In the genomic region with DNA sequence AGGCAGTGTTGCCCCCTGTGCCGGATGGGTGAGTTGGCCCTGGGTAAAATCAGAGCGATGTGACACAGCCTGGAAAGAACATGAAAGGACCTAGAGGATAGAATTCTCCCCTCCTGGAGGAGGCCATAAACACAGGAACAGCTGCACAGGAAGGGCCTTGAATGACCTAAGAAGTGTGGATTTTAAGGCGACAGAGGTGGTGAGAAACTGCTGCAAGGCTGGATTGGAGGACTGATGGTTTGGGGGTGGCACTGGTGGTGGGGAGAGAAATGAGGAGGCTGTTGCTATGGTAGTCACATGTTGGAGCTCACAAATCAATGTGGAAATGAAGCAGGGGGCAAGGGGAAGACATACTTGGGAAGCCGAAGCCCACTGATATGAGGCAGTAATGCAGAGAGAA, we compare ENCODE assay signal across 1 cellular context.
TF ChIP-seq lines count a peak whose summit lies in the region.

No MANE protein-coding gene starts in this region.

TF ChIP-seq in K562, 482 proteins besides CTCF, POLR2A, EP300 and RAD21 (continued from another document and continues in another):
- TF ChIP-seq, protein P1, sequence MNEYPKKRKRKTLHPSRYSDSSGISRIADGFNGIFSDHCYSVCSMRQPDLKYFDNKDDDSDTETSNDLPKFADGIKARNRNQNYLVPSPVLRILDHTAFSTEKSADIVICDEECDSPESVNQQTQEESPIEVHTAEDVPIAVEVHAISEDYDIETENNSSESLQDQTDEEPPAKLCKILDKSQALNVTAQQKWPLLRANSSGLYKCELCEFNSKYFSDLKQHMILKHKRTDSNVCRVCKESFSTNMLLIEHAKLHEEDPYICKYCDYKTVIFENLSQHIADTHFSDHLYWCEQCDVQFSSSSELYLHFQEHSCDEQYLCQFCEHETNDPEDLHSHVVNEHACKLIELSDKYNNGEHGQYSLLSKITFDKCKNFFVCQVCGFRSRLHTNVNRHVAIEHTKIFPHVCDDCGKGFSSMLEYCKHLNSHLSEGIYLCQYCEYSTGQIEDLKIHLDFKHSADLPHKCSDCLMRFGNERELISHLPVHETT (CRISPR knock-in tag; conservative IDR thresholded peaks at IDR 0.05 in 1 of 2, IDR thresholded peaks at IDR 0.05 in 1 of 2), result no peak
- TF ChIP-seq TCF7L2 (IDR thresholded peaks at IDR 0.05; ENCODE audit: low read depth, low read length) (no peak), TRIM28 (IDR thresholded peaks at IDR 0.05) (no peak), POU5F1 (IDR thresholded peaks at IDR 0.05; ENCODE audit: borderline replicate concordance, low read depth, low read length, partially characterized antibody) (no peak), TAL1 (IDR thresholded peaks at IDR 0.05) (no peak), CBX8 (IDR thresholded peaks at IDR 0.05; ENCODE audit: borderline replicate concordance, extremely low read depth, low read depth, low read length, poor library complexity, severe bottlenecking) (no peak), CTBP1 (IDR thresholded peaks at IDR 0.05; ENCODE audit: borderline replicate concordance) (no peak), SIRT6 (IDR thresholded peaks at IDR 0.05; ENCODE audit: low read depth, low read length) (no peak), TAF7 (tag; IDR thresholded peaks at IDR 0.05) (no peak), POLR2AphosphoS2 (IDR thresholded peaks at IDR 0.05; ENCODE audit: low read length) (no peak), ZNF445 (CRISPR knock-in tag; IDR thresholded peaks at IDR 0.05; ENCODE audit: low read depth) (no peak), MCM3 (IDR thresholded peaks at IDR 0.05) (no peak), MBD2 (IDR thresholded peaks at IDR 0.05; ENCODE audit: borderline replicate concordance, low read depth) (no peak), ZNF76 (CRISPR knock-in tag; IDR thresholded peaks at IDR 0.05; ENCODE audit: borderline replicate concordance) (no peak), FOSL1 (tag; conservative IDR thresholded peaks at IDR 0.05) (no peak), FOXJ2 (tag; IDR thresholded peaks at IDR 0.05) (no peak), XRCC3 (IDR thresholded peaks at IDR 0.05) (no peak), MTA3 (IDR thresholded peaks at IDR 0.05; ENCODE audit: borderline replicate concordance) (no peak), SAP30 (IDR thresholded peaks at IDR 0.05; ENCODE audit: borderline replicate concordance, insufficient read depth, low read depth, low read length, poor library complexity, severe bottlenecking) (no peak), ARHGAP35 (IDR thresholded peaks at IDR 0.05; ENCODE audit: partially characterized antibody) (no peak), RFX5 (IDR thresholded peaks at IDR 0.05; ENCODE audit: low read depth, low read length) (no peak), NFXL1 (CRISPR knock-in tag; IDR thresholded peaks at IDR 0.05) (no peak), DPF2 (IDR thresholded peaks at IDR 0.05) (no peak), POLR3A (IDR thresholded peaks at IDR 0.05; ENCODE audit: borderline replicate concordance, extremely low read depth, insufficient read depth, insufficient read length) (no peak), ELF2 (CRISPR knock-in tag; IDR thresholded peaks at IDR 0.05) (no peak), ZNF584 (CRISPR knock-in tag; IDR thresholded peaks at IDR 0.05; ENCODE audit: low read depth) (0 out of 2 replicates have a peak, but pooled peaks have one; percentile 30)
- TF ChIP-seq, protein P2, sequence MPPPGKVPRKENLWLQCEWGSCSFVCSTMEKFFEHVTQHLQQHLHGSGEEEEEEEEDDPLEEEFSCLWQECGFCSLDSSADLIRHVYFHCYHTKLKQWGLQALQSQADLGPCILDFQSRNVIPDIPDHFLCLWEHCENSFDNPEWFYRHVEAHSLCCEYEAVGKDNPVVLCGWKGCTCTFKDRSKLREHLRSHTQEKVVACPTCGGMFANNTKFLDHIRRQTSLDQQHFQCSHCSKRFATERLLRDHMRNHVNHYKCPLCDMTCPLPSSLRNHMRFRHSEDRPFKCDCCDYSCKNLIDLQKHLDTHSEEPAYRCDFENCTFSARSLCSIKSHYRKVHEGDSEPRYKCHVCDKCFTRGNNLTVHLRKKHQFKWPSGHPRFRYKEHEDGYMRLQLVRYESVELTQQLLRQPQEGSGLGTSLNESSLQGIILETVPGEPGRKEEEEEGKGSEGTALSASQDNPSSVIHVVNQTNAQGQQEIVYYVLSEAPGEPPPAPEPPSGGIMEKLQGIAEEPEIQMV (tag; conservative IDR thresholded peaks at IDR 0.05; ENCODE audit: low read depth), result no peak
- TF ChIP-seq, protein P3, sequence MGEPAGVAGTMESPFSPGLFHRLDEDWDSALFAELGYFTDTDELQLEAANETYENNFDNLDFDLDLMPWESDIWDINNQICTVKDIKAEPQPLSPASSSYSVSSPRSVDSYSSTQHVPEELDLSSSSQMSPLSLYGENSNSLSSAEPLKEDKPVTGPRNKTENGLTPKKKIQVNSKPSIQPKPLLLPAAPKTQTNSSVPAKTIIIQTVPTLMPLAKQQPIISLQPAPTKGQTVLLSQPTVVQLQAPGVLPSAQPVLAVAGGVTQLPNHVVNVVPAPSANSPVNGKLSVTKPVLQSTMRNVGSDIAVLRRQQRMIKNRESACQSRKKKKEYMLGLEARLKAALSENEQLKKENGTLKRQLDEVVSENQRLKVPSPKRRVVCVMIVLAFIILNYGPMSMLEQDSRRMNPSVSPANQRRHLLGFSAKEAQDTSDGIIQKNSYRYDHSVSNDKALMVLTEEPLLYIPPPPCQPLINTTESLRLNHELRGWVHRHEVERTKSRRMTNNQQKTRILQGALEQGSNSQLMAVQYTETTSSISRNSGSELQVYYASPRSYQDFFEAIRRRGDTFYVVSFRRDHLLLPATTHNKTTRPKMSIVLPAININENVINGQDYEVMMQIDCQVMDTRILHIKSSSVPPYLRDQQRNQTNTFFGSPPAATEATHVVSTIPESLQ (CRISPR knock-in tag; IDR thresholded peaks at IDR 0.05), result no peak
- TF ChIP-seq, protein P4, sequence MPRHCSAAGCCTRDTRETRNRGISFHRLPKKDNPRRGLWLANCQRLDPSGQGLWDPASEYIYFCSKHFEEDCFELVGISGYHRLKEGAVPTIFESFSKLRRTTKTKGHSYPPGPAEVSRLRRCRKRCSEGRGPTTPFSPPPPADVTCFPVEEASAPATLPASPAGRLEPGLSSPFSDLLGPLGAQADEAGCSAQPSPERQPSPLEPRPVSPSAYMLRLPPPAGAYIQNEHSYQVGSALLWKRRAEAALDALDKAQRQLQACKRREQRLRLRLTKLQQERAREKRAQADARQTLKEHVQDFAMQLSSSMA (CRISPR knock-in tag; IDR thresholded peaks at IDR 0.05), result no peak
- TF ChIP-seq, protein P5, sequence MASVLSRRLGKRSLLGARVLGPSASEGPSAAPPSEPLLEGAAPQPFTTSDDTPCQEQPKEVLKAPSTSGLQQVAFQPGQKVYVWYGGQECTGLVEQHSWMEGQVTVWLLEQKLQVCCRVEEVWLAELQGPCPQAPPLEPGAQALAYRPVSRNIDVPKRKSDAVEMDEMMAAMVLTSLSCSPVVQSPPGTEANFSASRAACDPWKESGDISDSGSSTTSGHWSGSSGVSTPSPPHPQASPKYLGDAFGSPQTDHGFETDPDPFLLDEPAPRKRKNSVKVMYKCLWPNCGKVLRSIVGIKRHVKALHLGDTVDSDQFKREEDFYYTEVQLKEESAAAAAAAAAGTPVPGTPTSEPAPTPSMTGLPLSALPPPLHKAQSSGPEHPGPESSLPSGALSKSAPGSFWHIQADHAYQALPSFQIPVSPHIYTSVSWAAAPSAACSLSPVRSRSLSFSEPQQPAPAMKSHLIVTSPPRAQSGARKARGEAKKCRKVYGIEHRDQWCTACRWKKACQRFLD (CRISPR knock-in tag; IDR thresholded peaks at IDR 0.05), result no peak
- TF ChIP-seq, protein P6, sequence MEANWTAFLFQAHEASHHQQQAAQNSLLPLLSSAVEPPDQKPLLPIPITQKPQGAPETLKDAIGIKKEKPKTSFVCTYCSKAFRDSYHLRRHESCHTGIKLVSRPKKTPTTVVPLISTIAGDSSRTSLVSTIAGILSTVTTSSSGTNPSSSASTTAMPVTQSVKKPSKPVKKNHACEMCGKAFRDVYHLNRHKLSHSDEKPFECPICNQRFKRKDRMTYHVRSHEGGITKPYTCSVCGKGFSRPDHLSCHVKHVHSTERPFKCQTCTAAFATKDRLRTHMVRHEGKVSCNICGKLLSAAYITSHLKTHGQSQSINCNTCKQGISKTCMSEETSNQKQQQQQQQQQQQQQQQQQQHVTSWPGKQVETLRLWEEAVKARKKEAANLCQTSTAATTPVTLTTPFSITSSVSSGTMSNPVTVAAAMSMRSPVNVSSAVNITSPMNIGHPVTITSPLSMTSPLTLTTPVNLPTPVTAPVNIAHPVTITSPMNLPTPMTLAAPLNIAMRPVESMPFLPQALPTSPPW (CRISPR knock-in tag; IDR thresholded peaks at IDR 0.05), result no peak
- TF ChIP-seq, protein P7, sequence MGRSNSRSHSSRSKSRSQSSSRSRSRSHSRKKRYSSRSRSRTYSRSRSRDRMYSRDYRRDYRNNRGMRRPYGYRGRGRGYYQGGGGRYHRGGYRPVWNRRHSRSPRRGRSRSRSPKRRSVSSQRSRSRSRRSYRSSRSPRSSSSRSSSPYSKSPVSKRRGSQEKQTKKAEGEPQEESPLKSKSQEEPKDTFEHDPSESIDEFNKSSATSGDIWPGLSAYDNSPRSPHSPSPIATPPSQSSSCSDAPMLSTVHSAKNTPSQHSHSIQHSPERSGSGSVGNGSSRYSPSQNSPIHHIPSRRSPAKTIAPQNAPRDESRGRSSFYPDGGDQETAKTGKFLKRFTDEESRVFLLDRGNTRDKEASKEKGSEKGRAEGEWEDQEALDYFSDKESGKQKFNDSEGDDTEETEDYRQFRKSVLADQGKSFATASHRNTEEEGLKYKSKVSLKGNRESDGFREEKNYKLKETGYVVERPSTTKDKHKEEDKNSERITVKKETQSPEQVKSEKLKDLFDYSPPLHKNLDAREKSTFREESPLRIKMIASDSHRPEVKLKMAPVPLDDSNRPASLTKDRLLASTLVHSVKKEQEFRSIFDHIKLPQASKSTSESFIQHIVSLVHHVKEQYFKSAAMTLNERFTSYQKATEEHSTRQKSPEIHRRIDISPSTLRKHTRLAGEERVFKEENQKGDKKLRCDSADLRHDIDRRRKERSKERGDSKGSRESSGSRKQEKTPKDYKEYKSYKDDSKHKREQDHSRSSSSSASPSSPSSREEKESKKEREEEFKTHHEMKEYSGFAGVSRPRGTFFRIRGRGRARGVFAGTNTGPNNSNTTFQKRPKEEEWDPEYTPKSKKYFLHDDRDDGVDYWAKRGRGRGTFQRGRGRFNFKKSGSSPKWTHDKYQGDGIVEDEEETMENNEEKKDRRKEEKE (IDR thresholded peaks at IDR 0.05; ENCODE audit: borderline replicate concordance in 1 of 2, control insufficient read depth in 1 of 2, low read depth in 2 of 2, low read length in 1 of 2), result no peak
- TF ChIP-seq, protein P8, sequence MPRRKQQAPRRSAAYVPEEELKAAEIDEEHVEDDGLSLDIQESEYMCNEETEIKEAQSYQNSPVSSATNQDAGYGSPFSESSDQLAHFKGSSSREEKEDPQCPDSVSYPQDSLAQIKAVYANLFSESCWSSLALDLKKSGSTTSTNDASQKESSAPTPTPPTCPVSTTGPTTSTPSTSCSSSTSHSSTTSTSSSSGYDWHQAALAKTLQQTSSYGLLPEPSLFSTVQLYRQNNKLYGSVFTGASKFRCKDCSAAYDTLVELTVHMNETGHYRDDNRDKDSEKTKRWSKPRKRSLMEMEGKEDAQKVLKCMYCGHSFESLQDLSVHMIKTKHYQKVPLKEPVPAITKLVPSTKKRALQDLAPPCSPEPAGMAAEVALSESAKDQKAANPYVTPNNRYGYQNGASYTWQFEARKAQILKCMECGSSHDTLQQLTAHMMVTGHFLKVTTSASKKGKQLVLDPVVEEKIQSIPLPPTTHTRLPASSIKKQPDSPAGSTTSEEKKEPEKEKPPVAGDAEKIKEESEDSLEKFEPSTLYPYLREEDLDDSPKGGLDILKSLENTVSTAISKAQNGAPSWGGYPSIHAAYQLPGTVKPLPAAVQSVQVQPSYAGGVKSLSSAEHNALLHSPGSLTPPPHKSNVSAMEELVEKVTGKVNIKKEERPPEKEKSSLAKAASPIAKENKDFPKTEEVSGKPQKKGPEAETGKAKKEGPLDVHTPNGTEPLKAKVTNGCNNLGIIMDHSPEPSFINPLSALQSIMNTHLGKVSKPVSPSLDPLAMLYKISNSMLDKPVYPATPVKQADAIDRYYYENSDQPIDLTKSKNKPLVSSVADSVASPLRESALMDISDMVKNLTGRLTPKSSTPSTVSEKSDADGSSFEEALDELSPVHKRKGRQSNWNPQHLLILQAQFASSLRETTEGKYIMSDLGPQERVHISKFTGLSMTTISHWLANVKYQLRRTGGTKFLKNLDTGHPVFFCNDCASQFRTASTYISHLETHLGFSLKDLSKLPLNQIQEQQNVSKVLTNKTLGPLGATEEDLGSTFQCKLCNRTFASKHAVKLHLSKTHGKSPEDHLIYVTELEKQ (CRISPR knock-in tag; IDR thresholded peaks at IDR 0.05), result no peak
- TF ChIP-seq, protein P9, sequence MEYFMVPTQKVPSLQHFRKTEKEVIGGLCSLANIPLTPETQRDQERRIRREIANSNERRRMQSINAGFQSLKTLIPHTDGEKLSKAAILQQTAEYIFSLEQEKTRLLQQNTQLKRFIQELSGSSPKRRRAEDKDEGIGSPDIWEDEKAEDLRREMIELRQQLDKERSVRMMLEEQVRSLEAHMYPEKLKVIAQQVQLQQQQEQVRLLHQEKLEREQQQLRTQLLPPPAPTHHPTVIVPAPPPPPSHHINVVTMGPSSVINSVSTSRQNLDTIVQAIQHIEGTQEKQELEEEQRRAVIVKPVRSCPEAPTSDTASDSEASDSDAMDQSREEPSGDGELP (CRISPR knock-in tag; IDR thresholded peaks at IDR 0.05; ENCODE audit: borderline replicate concordance), result peak; percentile 41; the same call in 1 of the 2 replicates
- TF ChIP-seq, protein P10, sequence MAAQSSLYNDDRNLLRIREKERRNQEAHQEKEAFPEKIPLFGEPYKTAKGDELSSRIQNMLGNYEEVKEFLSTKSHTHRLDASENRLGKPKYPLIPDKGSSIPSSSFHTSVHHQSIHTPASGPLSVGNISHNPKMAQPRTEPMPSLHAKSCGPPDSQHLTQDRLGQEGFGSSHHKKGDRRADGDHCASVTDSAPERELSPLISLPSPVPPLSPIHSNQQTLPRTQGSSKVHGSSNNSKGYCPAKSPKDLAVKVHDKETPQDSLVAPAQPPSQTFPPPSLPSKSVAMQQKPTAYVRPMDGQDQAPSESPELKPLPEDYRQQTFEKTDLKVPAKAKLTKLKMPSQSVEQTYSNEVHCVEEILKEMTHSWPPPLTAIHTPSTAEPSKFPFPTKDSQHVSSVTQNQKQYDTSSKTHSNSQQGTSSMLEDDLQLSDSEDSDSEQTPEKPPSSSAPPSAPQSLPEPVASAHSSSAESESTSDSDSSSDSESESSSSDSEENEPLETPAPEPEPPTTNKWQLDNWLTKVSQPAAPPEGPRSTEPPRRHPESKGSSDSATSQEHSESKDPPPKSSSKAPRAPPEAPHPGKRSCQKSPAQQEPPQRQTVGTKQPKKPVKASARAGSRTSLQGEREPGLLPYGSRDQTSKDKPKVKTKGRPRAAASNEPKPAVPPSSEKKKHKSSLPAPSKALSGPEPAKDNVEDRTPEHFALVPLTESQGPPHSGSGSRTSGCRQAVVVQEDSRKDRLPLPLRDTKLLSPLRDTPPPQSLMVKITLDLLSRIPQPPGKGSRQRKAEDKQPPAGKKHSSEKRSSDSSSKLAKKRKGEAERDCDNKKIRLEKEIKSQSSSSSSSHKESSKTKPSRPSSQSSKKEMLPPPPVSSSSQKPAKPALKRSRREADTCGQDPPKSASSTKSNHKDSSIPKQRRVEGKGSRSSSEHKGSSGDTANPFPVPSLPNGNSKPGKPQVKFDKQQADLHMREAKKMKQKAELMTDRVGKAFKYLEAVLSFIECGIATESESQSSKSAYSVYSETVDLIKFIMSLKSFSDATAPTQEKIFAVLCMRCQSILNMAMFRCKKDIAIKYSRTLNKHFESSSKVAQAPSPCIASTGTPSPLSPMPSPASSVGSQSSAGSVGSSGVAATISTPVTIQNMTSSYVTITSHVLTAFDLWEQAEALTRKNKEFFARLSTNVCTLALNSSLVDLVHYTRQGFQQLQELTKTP (IDR thresholded peaks at IDR 0.05; ENCODE audit: low read depth in 1 of 2, partially characterized antibody in 2 of 2), result no peak
